ENCODE assay signal across 2 cellular contexts in genomic region chr16:85917959-85918358, GRCh38.
A peak's percentile ranks its signal among the peaks of the same experiment; 100 is the strongest.
TF ChIP-seq lines count a peak whose summit lies in the region.

No MANE protein-coding gene starts in this region.

TF ChIP-seq in GM12878, 131 proteins besides CTCF, POLR2A, EP300 and RAD21 (continued from another document and continues in another):
- peak; percentile 42 for TF ChIP-seq SKIL (IDR thresholded peaks at IDR 0.05; ENCODE audit: low read depth, poor library complexity, severe bottlenecking)
- TF ChIP-seq ZNF217 (IDR thresholded peaks at IDR 0.05) = peak; percentile 50; the same call in 1 of the 2 replicates
- TF ChIP-seq PRDM15 (CRISPR knock-in tag; IDR thresholded peaks at IDR 0.05) = no peak
- TF ChIP-seq MTA3 (IDR thresholded peaks at IDR 0.05; ENCODE audit: borderline replicate concordance, low read length) = 0 out of 2 replicates have a peak, but pooled peaks have one; percentile 30
- peak; percentile 56; the same call in 1 of the 2 replicates for TF ChIP-seq ATF2 (IDR thresholded peaks at IDR 0.05; ENCODE audit: low read length)
- peak; percentile 48 for TF ChIP-seq RUNX3 (IDR thresholded peaks at IDR 0.05; ENCODE audit: low read length)
- no peak for TF ChIP-seq TCF7 (IDR thresholded peaks at IDR 0.05; ENCODE audit: borderline replicate concordance)
- 0 out of 4 replicates have a peak, but pooled peaks of 1 of the 2 experiments have one; percentile 15 for TF ChIP-seq ETV6 (conservative IDR thresholded peaks at IDR 0.05 in 1 of 2, IDR thresholded peaks at IDR 0.05 in 1 of 2; ENCODE audit: borderline replicate concordance in 1 of 2, low read depth in 1 of 2)
- no peak for TF ChIP-seq TARDBP (IDR thresholded peaks at IDR 0.05; ENCODE audit: borderline replicate concordance)
- peak; percentile 62; the same call in 1 of the 2 replicates for TF ChIP-seq NFIC (IDR thresholded peaks at IDR 0.05; ENCODE audit: low read depth, low read length)
- no peak for TF ChIP-seq SUZ12 (IDR thresholded peaks at IDR 0.05; ENCODE audit: unreplicated experiment)
- no peak for TF ChIP-seq RB1 (IDR thresholded peaks at IDR 0.05; ENCODE audit: borderline replicate concordance)
- TF ChIP-seq MXI1 (IDR thresholded peaks at IDR 0.05; ENCODE audit: low read depth, low read length) = no peak
- no peak for TF ChIP-seq PAX5 (IDR thresholded peaks at IDR 0.05; ENCODE audit: borderline replicate concordance, low read depth, low read length)
- TF ChIP-seq IKZF1 (conservative IDR thresholded peaks at IDR 0.05) = no peak
- no peak for TF ChIP-seq ZBTB33 (IDR thresholded peaks at IDR 0.05)
- no peak for TF ChIP-seq NRF1 (conservative IDR thresholded peaks at IDR 0.05; ENCODE audit: low read depth, low read length)

TF ChIP-seq in GM23338, 12 proteins besides CTCF, POLR2A, EP300 and RAD21 (continued from another document):
- TF ChIP-seq JUNB (IDR thresholded peaks at IDR 0.05; ENCODE audit: unreplicated experiment) (no peak), POLR2AphosphoS5 (IDR thresholded peaks at IDR 0.05; ENCODE audit: low read depth) (no peak), EZH2phosphoT487 (IDR thresholded peaks at IDR 0.05; ENCODE audit: unreplicated experiment) (no peak), ZNF114 (CRISPR knock-in tag; IDR thresholded peaks at IDR 0.05) (no peak), STAT1 (IDR thresholded peaks at IDR 0.05; ENCODE audit: unreplicated experiment) (no peak), REST (IDR thresholded peaks at IDR 0.05; ENCODE audit: unreplicated experiment) (no peak), ZNF462 (CRISPR knock-in tag; IDR thresholded peaks at IDR 0.05) (no peak), ETS1 (IDR thresholded peaks at IDR 0.05) (no peak), EZH2 (IDR thresholded peaks at IDR 0.05; ENCODE audit: low read depth, unreplicated experiment) (no peak)
